Comparison of ENCODE assay signal across 8 cellular contexts in the genomic region with DNA sequence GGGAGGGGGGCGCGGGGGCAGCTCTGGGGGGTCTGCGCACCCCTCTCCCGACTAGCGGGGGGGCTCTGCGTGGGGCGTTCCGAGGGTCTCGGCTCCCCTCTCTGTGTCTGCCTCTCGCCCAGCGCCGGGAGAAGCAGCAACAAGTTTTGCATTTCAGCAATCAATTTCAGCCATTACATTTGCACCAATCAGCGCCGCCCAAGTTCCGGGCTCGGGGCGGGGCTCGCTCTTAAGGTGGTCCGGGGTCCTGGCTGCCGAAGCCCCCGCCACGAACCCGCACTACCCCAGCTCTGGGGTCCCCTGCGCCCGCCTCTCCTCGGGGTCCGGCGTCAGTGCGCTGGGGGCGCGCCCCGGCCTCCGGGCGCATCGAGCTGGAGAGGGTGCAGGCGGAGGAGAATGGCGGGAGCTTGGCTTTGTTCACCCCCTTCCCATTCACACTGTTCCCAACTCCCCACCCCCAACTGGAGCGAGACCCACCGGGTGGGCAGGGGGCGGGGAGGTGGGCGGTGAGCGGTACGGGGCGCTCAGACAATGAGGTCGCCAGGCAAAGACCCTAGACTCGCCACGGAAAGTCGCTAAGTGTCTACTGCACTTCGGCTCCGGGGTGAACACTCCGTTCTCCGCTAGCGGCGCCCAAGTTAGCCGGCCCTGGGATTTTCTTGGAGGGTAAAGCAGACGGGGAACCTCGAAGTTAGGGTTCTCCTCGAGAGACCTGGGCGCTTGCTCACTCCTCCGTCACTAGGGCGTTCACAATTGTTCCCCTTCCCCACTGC. TPM values are rescaled to one million over a fixed set of nuclear protein-coding genes. Genes with fewer than 3 reads are reported as not detected.
A peak's percentile ranks its signal among the peaks of the same experiment; 100 is the strongest.
DNase-seq lines count a peak whose midpoint lies in the region; ATAC-seq lines count a peak whose summit lies in the region.

TSS of gene MN1 (minus strand) at position 141 of the 773 bp plus-strand sequence. CDS start 1,213 bp downstream, outside the sequence.

- peak; percentile 32 to 50 (median 37) for DNase-seq in CD4-positive, CD25-positive, alpha-beta regulatory T cell
- DNase-seq in NCI-H1694 treated with DMSO at 0.1 percent for 48 hours (lab: John Stamatoyannopoulos, UW) (peak; percentile 14), fibroblast of gingiva (ENCODE audit: low read depth) (peak; percentile 48), SIG-M5 treated with dmso at 0.1 percent for 504 hours (lab: John Stamatoyannopoulos, UW; ENCODE audit: unreplicated experiment) (no peak)
- peak; percentile 45 to 48 for DNase-seq in activated T-cell treated with anti-CD3 and anti-CD28 coated beads, Interleukin-2, amount 50 U/mL, for 72 hours
- DNase-seq in stimulated activated naive B cell treated with anti-CD40 and anti-IgM and Interleukin-4, amounts not matched to agents 10 μg/mL and 1 μg/mL and 100 μg/mL, for 72 hours, result peak; percentile 17

- H3K27ac Mint-ChIP-seq in CD4-positive, CD25-positive, alpha-beta regulatory T cell, result no peak within 1 kb of the TSS
- no peak within 1 kb of the TSS for H3K27ac Mint-ChIP-seq in activated T-cell treated with anti-CD3 and anti-CD28 coated beads, Interleukin-2, amount 50 U/mL, for 72 hours
- H3K27ac Mint-ChIP-seq in stimulated activated naive B cell treated with anti-CD40 and anti-IgM and Interleukin-4, amounts not matched to agents 10 μg/mL and 1 μg/mL and 100 μg/mL, for 72 hours, result peak within 1 kb of the TSS; percentile 9

- peak within 1 kb of the TSS; percentile 86 to 95 (median 88) for H3K4me3 Mint-ChIP-seq in CD4-positive, CD25-positive, alpha-beta regulatory T cell
- H3K4me3 Mint-ChIP-seq in activated T-cell treated with anti-CD3 and anti-CD28 coated beads, Interleukin-2, amount 50 U/mL, for 72 hours, result peak within 1 kb of the TSS; percentile 82 to 84
- peak within 1 kb of the TSS; percentile 83 to 88 for H3K4me3 Mint-ChIP-seq in stimulated activated naive B cell treated with anti-CD40 and anti-IgM and Interleukin-4, amounts not matched to agents 10 μg/mL and 1 μg/mL and 100 μg/mL, for 72 hours

- peaks cover 0 to 21% (median 9%) of the 10 kb centered on the region in 4 donors for H3K4me1 Mint-ChIP-seq in CD4-positive, CD25-positive, alpha-beta regulatory T cell
- H3K4me1 Mint-ChIP-seq in activated T-cell treated with anti-CD3 and anti-CD28 coated beads, Interleukin-2, amount 50 U/mL, for 72 hours (ENCODE audit: low read depth), result peaks cover 9% of the 10 kb centered on the region
- H3K4me1 Mint-ChIP-seq in stimulated activated naive B cell treated with anti-CD40 and anti-IgM and Interleukin-4, amounts not matched to agents 10 μg/mL and 1 μg/mL and 100 μg/mL, for 72 hours, result peaks cover 9 to 27% of the 10 kb centered on the region in 2 donors

- peak; percentile 43 to 60 for ATAC-seq in CD4-positive, CD25-positive, alpha-beta regulatory T cell (ENCODE audit: low read depth in 2 of 2)
- ATAC-seq in activated T-cell treated with anti-CD3 and anti-CD28 coated beads, Interleukin-2, amount 50 U/mL, for 72 hours (replicated peaks in 1 of 2), result peak; percentile 64 to 67
- peak; percentile 54 to 64 for ATAC-seq in stimulated activated naive B cell treated with anti-CD40 and anti-IgM and Interleukin-4, amounts not matched to agents 10 μg/mL and 1 μg/mL and 100 μg/mL, for 72 hours (replicated peaks)
- ATAC-seq in GM21528 (IDR thresholded peaks at IDR 0.05; ENCODE audit: low FRiP score, unreplicated experiment), result no peak

- no peaks in the 10 kb centered on the region for H3K27me3 ChIP-seq in CD4-positive, CD25-positive, alpha-beta regulatory T cell (ENCODE audit: control insufficient read depth, insufficient read depth, low read length)
- peaks cover 0 to 41% of the 10 kb centered on the region in 2 donors for H3K27me3 ChIP-seq in muscle layer of colon (ENCODE audit: control insufficient read depth in 1 of 2, insufficient read depth in 2 of 2, low read length in 2 of 2)

- H3K27me3 Mint-ChIP-seq in CD4-positive, CD25-positive, alpha-beta regulatory T cell, result peaks cover 17% of the 10 kb centered on the region
- peaks cover 19% of the 10 kb centered on the region for H3K27me3 Mint-ChIP-seq in activated T-cell treated with anti-CD3 and anti-CD28 coated beads, Interleukin-2, amount 50 U/mL, for 72 hours (ENCODE audit: low read depth)
- H3K27me3 Mint-ChIP-seq in stimulated activated naive B cell treated with anti-CD40 and anti-IgM and Interleukin-4, amounts not matched to agents 10 μg/mL and 1 μg/mL and 100 μg/mL, for 72 hours, result peaks cover 37 to 44% of the 10 kb centered on the region in 2 donors

- H3K36me3 Mint-ChIP-seq in CD4-positive, CD25-positive, alpha-beta regulatory T cell, result no peaks in the 10 kb centered on the region
- no peaks in the 10 kb centered on the region for H3K36me3 Mint-ChIP-seq in activated T-cell treated with anti-CD3 and anti-CD28 coated beads, Interleukin-2, amount 50 U/mL, for 72 hours (ENCODE audit: insufficient read depth in 2 of 2)
- H3K36me3 Mint-ChIP-seq in stimulated activated naive B cell treated with anti-CD40 and anti-IgM and Interleukin-4, amounts not matched to agents 10 μg/mL and 1 μg/mL and 100 μg/mL, for 72 hours, result peaks cover 0 to 3% of the 10 kb centered on the region in 2 donors

- no peak within 1 kb of the TSS for H3K27ac ChIP-seq in CD4-positive, CD25-positive, alpha-beta regulatory T cell (ENCODE audit: insufficient read depth, low read length, poor library complexity, severe bottlenecking)
- peak within 1 kb of the TSS; percentile 73 for H3K27ac ChIP-seq in muscle layer of colon (ENCODE audit: low read depth, low read length)

- H3K9me3 Mint-ChIP-seq in CD4-positive, CD25-positive, alpha-beta regulatory T cell, result no peaks in the 10 kb centered on the region
- H3K9me3 Mint-ChIP-seq in activated T-cell treated with anti-CD3 and anti-CD28 coated beads, Interleukin-2, amount 50 U/mL, for 72 hours, result no peaks in the 10 kb centered on the region
- no peaks in the 10 kb centered on the region for H3K9me3 Mint-ChIP-seq in stimulated activated naive B cell treated with anti-CD40 and anti-IgM and Interleukin-4, amounts not matched to agents 10 μg/mL and 1 μg/mL and 100 μg/mL, for 72 hours

- H3K9ac ChIP-seq in muscle layer of colon (ENCODE audit: low read length), result peak within 1 kb of the TSS; percentile 9

- peaks cover 17% of the 10 kb centered on the region for H3K4me1 ChIP-seq in CD4-positive, CD25-positive, alpha-beta regulatory T cell (ENCODE audit: control insufficient read depth, insufficient read depth, low read length, poor library complexity, severe bottlenecking)
- H3K4me1 ChIP-seq in muscle layer of colon (ENCODE audit: insufficient read depth, low read length), result peaks cover 7% of the 10 kb centered on the region

- H3K9me3 ChIP-seq in CD4-positive, CD25-positive, alpha-beta regulatory T cell (ENCODE audit: control insufficient read depth in 2 of 2, low read length in 2 of 2), result no peaks in the 10 kb centered on the region
- H3K9me3 ChIP-seq in muscle layer of colon (ENCODE audit: low read length), result no peaks in the 10 kb centered on the region

- peak within 1 kb of the TSS; percentile 50 for H3K4me3 ChIP-seq in CD4-positive, CD25-positive, alpha-beta regulatory T cell (ENCODE audit: low read depth, low read length)
- H3K4me3 ChIP-seq in muscle layer of colon (ENCODE audit: low read depth in 1 of 2, low read length in 2 of 2), result peak within 1 kb of the TSS; percentile 68 to 89

- no peaks in the 10 kb centered on the region for H3K36me3 ChIP-seq in CD4-positive, CD25-positive, alpha-beta regulatory T cell (ENCODE audit: control insufficient read depth, insufficient read depth, low read length)
- no peaks in the 10 kb centered on the region for H3K36me3 ChIP-seq in muscle layer of colon (ENCODE audit: insufficient read depth, low read length)

RNA-seq across cellular contexts. Expression of gene MN1, which starts in this region (rescaled TPM):
- 0.39 TPM for total RNA-seq in CD4-positive, CD25-positive, alpha-beta regulatory T cell
- under 1 TPM in 1 of 4 donors, not detected in 3; 0.07 TPM for polyA plus RNA-seq in CD4-positive, CD25-positive, alpha-beta regulatory T cell
- total RNA-seq in activated T-cell treated with anti-CD3 and anti-CD28 coated beads, Interleukin-2, amount 50 U/mL, for 72 hours, result under 1 TPM; 0.02 to 0.14 TPM

Comparison
In these comparisons a context has a peak if more than half of its experiments do, and no peak if none do; other contexts are left out.
1. Peak in DNase-seq, ATAC-seq and H3K4me3 ChIP-seq in CD4-positive, CD25-positive, alpha-beta regulatory T cell; RNA of the gene not detected or under 1 TPM.
2. Peak in DNase-seq and ATAC-seq in activated T-cell treated with anti-CD3 and anti-CD28 coated beads, Interleukin-2, amount 50 U/mL, for 72 hours; RNA of the gene not detected or under 1 TPM.